In the genomic region with DNA sequence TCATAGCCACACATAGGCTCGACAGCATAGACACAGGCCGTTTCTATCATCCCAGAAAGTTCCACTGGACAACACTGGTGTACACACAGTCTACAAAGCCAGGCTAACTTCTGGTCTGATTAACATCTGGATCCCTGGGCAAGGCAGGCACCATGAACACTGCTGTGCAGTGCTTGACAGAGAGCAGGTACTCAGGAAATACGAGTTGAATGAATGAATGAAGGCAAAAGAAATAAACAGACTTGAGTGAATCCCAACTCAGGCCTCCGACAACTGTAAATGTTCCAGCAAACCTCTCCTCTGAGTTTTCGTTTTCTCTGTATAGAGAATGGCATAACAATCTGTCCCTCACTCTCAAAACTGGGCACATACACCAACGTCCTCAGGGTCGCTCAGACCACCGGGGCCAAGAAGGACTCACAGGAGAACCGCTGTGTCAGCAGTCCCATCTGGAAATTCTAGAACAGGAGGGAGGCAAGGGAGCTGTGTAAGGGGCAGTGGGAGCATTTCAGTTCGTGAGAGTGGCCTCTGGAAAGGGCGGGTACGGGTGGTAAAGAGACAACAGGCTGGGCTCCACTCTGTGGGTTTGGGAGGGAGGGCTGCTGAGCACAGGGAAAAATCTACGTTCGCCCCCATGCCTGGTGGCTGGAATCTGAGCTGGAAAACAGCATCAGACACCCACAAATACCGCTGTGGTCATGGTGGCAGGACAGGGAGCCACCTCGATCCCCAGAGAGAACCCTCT, we compare ENCODE assay signal across 19 cellular contexts. TPM values are rescaled to one million over a fixed set of nuclear protein-coding genes. Genes with fewer than 3 reads are reported as not detected.
DNase-seq lines count a peak whose midpoint lies in the region; ATAC-seq and TF ChIP-seq lines count a peak whose summit lies in the region.
"Had no signal": no experiment of that assay in that cellular context is flagged by ENCODE, and none has a peak within 500 bp of the region (broad histone marks: within the 10 kb centered on the region; RNA-seq: fewer than 3 reads in every experiment).

No MANE protein-coding gene starts in this region.

- POLR2A ChIA-PET in activated CD4-positive, alpha-beta T cell treated with anti-CD3 and anti-CD28 coated beads, Interleukin-2, amount 10 ng/mL, durations not matched to agents 7 days and 5 days (lab: Charles Lee), result interaction anchor here (0.6 kb wide), 1 partner anchor 12 kb away, joined by 3 read pairs; no protein-coding TSS in a partner anchor

- H2AK5ac ChIP-seq in mesenchymal stem cell (ENCODE audit: low read length, severe bottlenecking), result peak overlapping the region; percentile 74

- TF ChIP-seq CTCF in stomach (IDR thresholded peaks at IDR 0.05), result no peak

- H3K4me3 ChIP-seq in SJCRH30 (no peak overlapping the region), mesenchymal stem cell (ENCODE audit: insufficient read depth in 1 of 2, low read depth in 1 of 2, low read length in 2 of 2) (no peak overlapping the region), stomach (no peak overlapping the region)
- H3K4me3 ChIP-seq: Peyer's patch, prostate gland had no signal

- 71% methylated on average over 16 of the region's 16 CpGs for WGBS in mesenchymal stem cell
- WGBS in stomach, 5 donors, result 78 to 86% (median 83%) methylated on average over 16 of the region's 16 CpGs

- peak overlapping the region; percentile 49 to 84 for H3K18ac ChIP-seq in mesenchymal stem cell (ENCODE audit: low read depth in 1 of 2, low read length in 2 of 2)

- H3K27me3 ChIP-seq in SJCRH30 (no peaks in the 10 kb centered on the region), mesenchymal stem cell (ENCODE audit: control insufficient read depth in 1 of 2, insufficient read depth in 1 of 2, low read length in 2 of 2) (no peaks in the 10 kb centered on the region), stomach (no peaks in the 10 kb centered on the region)
- H3K27me3 ChIP-seq: foreskin keratinocyte, Peyer's patch had no signal

- H4K91ac ChIP-seq in mesenchymal stem cell (ENCODE audit: low read length), result peak overlapping the region; percentile 92

- no peak for DNase-seq in activated CD4-positive, alpha-beta T cell treated with anti-CD3 and anti-CD28 coated beads, Interleukin-2, amount 10 ng/mL, durations not matched to agents 7 days and 5 days
- no peak for DNase-seq in activated CD4-positive, alpha-beta T cell treated with anti-CD3 and anti-CD28 coated beads for 4 hours
- DNase-seq in SJCRH30, result peak; percentile 69 to 74
- DNase-seq in mesenchymal stem cell, result peak; percentile 41
- DNase-seq in stomach, result no peak
- no peak for DNase-seq in AG20443 (ENCODE audit: low spot score)
- DNase-seq: activated CD4-positive, alpha-beta T cell treated with anti-CD3 and anti-CD28 coated beads, Interleukin-2, amount 50 U/mL, for 48 hours; activated gamma-delta T cell; effector memory CD4-positive, alpha-beta T cell; foreskin keratinocyte; KG1; midbrain; NCI-H1417 treated with DMSO at 0.1 percent for 48 hours; NCI-H526; Peyer's patch; stimulated activated CD4-positive, alpha-beta T cell treated with anti-CD3 and anti-CD28 coated beads, Interleukin-1b, Interleukin-23, amount 100 ng/mL, for 48 hours had no signal

- CTCF ChIA-PET in activated CD4-positive, alpha-beta T cell treated with anti-CD3 and anti-CD28 coated beads, Interleukin-2, amount 10 ng/mL, durations not matched to agents 7 days and 5 days (lab: Charles Lee), result interaction anchor here (0.6 kb wide), 1 partner anchor 144 kb away, joined by 5 read pairs; no protein-coding TSS in a partner anchor

- H3K36me3 Mint-ChIP-seq in activated CD4-positive, alpha-beta T cell treated with anti-CD3 and anti-CD28 coated beads, Interleukin-2, amount 10 ng/mL, durations not matched to agents 7 days and 5 days (ENCODE audit: low read depth), result peaks cover 3% of the 10 kb centered on the region

- H3K36me3 ChIP-seq in SJCRH30, result no peaks in the 10 kb centered on the region
- H3K36me3 ChIP-seq in mesenchymal stem cell (ENCODE audit: control insufficient read depth in 1 of 2, insufficient read depth in 2 of 2, low read depth in 1 of 2, low read length in 2 of 2), result no peaks in the 10 kb centered on the region
- H3K36me3 ChIP-seq in stomach, result no peaks in the 10 kb centered on the region
- H3K36me3 ChIP-seq: Peyer's patch, prostate gland had no signal

- no peaks in the 10 kb centered on the region for H3K9me3 Mint-ChIP-seq in activated CD4-positive, alpha-beta T cell treated with anti-CD3 and anti-CD28 coated beads, Interleukin-2, amount 10 ng/mL, durations not matched to agents 7 days and 5 days

- no peak overlapping the region for H3K14ac ChIP-seq in mesenchymal stem cell (ENCODE audit: low read length in 2 of 2)

- intact Hi-C loops in stomach (cut with DNase I; ENCODE audit: low total_unique reads), result no loop called here

- H4K8ac ChIP-seq in mesenchymal stem cell (ENCODE audit: low read length), result peak overlapping the region; percentile 42

- no peaks in the 10 kb centered on the region for H3K27me3 Mint-ChIP-seq in activated CD4-positive, alpha-beta T cell treated with anti-CD3 and anti-CD28 coated beads, Interleukin-2, amount 10 ng/mL, durations not matched to agents 7 days and 5 days

- H3K27ac Mint-ChIP-seq in activated CD4-positive, alpha-beta T cell treated with anti-CD3 and anti-CD28 coated beads, Interleukin-2, amount 10 ng/mL, durations not matched to agents 7 days and 5 days, result peak overlapping the region; percentile 38

- no peak overlapping the region for H2AFZ ChIP-seq in mesenchymal stem cell (ENCODE audit: low read depth, low read length)

- TF ChIP-seq POLR2A in stomach (IDR thresholded peaks at IDR 0.05), result no peak

- peak overlapping the region; percentile 13 for H2BK120ac ChIP-seq in mesenchymal stem cell (ENCODE audit: low read depth, low read length)

- no peak overlapping the region for H3K4me3 Mint-ChIP-seq in activated CD4-positive, alpha-beta T cell treated with anti-CD3 and anti-CD28 coated beads, Interleukin-2, amount 10 ng/mL, durations not matched to agents 7 days and 5 days

- no peak overlapping the region for H2BK5ac ChIP-seq in mesenchymal stem cell (ENCODE audit: low read depth, low read length, poor library complexity, severe bottlenecking)

- H3K23ac ChIP-seq in mesenchymal stem cell (ENCODE audit: low read length in 2 of 2), result no peak overlapping the region

- no peak overlapping the region for H3K4me2 ChIP-seq in mesenchymal stem cell (ENCODE audit: low read length, poor library complexity, severe bottlenecking)

- H3K9me3 ChIP-seq in SJCRH30 (replicated peaks), result no peaks in the 10 kb centered on the region
- no peaks in the 10 kb centered on the region for H3K9me3 ChIP-seq in mesenchymal stem cell (ENCODE audit: control insufficient read depth, low read length)
- no peaks in the 10 kb centered on the region for H3K9me3 ChIP-seq in stomach
- H3K9me3 ChIP-seq: Peyer's patch, prostate gland had no signal

- H3K4me1 ChIP-seq in SJCRH30 (peaks cover 67% of the 10 kb centered on the region), mesenchymal stem cell (ENCODE audit: control insufficient read depth, insufficient read depth, low read depth, low read length) (peaks cover 53% of the 10 kb centered on the region), stomach (peaks cover 46 to 90% (median 72%) of the 10 kb centered on the region in 4 donors)

- peak overlapping the region; percentile 46 for H3K27ac ChIP-seq in SJCRH30
- no peak overlapping the region for H3K27ac ChIP-seq in mesenchymal stem cell (ENCODE audit: low read length, poor library complexity, severe bottlenecking)
- peak overlapping the region in 4 of 5 donors; percentile 10 to 67 (median 56) for H3K27ac ChIP-seq in stomach
- H3K27ac ChIP-seq: foreskin keratinocyte, prostate gland had no signal

- peaks cover 30% of the 10 kb centered on the region for H3K79me1 ChIP-seq in mesenchymal stem cell (replicated peaks; ENCODE audit: low read length, poor library complexity, severe bottlenecking)

- H2BK12ac ChIP-seq in mesenchymal stem cell (ENCODE audit: low read length in 2 of 2), result peak overlapping the region; percentile 82 to 87

- H2BK15ac ChIP-seq in mesenchymal stem cell (ENCODE audit: low read depth, poor library complexity, severe bottlenecking), result peak overlapping the region; percentile 75

- H3K4ac ChIP-seq in mesenchymal stem cell (ENCODE audit: low read depth in 1 of 2, low read length in 2 of 2), result peak overlapping the region in 1 of 2 experiments; percentile 9

- TF ChIP-seq EP300 in stomach (IDR thresholded peaks at IDR 0.05), result no peak

- no peak for ATAC-seq in HG02973 (IDR thresholded peaks at IDR 0.05; ENCODE audit: unreplicated experiment)
- no peak for ATAC-seq in HG02981 (IDR thresholded peaks at IDR 0.05; ENCODE audit: unreplicated experiment)
- ATAC-seq: foreskin keratinocyte had no signal

- no peak overlapping the region for H3K9ac ChIP-seq in mesenchymal stem cell (ENCODE audit: low read length)

- H3K4me1 Mint-ChIP-seq in activated CD4-positive, alpha-beta T cell treated with anti-CD3 and anti-CD28 coated beads, Interleukin-2, amount 10 ng/mL, durations not matched to agents 7 days and 5 days, result peaks cover 64% of the 10 kb centered on the region

RNA-seq across cellular contexts. Expression of a gene that starts 15.1 kb away (rescaled TPM):
- 100 to 1,000 TPM; 101 to 107 TPM for total RNA-seq in activated CD4-positive, alpha-beta T cell treated with anti-CD3 and anti-CD28 coated beads, Interleukin-2, amount 10 ng/mL, durations not matched to agents 7 days and 5 days
- 73.2 and 74.5 TPM in 2 replicates for total RNA-seq in SJCRH30 (2014; rRNA removed; shearing (Covaris generic))
- 229 TPM for polyA plus RNA-seq in mesenchymal stem cell (2013, experiment 1 of 2)
- 222 TPM for polyA plus RNA-seq in mesenchymal stem cell (2013, experiment 2 of 2)
- 100 to 1,000 TPM in 2 of 5 donors, 10 to 100 TPM in 3; 40.2 to 574 (median 71.4) TPM for total RNA-seq in stomach
- polyA plus RNA-seq in stomach, result 10 to 100 TPM; 17.6 to 30.9 (median 25.4) TPM

Comparison
In these comparisons a context has a peak if more than half of its experiments do, and no peak if none do; other contexts are left out.
1. DNase-seq: peak in SJCRH30 (2 of 2) and mesenchymal stem cell (single experiment); none in activated CD4-positive, alpha-beta T cell treated with anti-CD3 and anti-CD28 coated beads, Interleukin-2, amount 10 ng/mL, durations not matched to agents 7 days and 5 days (single experiment), activated CD4-positive, alpha-beta T cell treated with anti-CD3 and anti-CD28 coated beads for 4 hours (0 of 2), stomach (single experiment) and AG20443 (single experiment).